10 cellular contexts compared by ENCODE assay signal in genomic region chr22:42608481-42609361, GRCh38. TPM values are rescaled to one million over a fixed set of nuclear protein-coding genes. Genes with fewer than 3 reads are reported as not detected.
A peak's percentile ranks its signal among the peaks of the same experiment; 100 is the strongest.
DNase-seq lines count a peak whose midpoint lies in the region; ATAC-seq and TF ChIP-seq lines count a peak whose summit lies in the region.
"Had no signal": no experiment of that assay in that cellular context is flagged by ENCODE, and none has a peak within 500 bp of the region (broad histone marks: within the 10 kb centered on the region; RNA-seq: fewer than 3 reads in every experiment).

No MANE protein-coding gene starts in this region.

- TF ChIP-seq CTCF in ovary (IDR thresholded peaks at IDR 0.05) (no peak), OCI-LY7 (conservative IDR thresholded peaks at IDR 0.05; ENCODE audit: low read length) (no peak)

- H3K36me3 ChIP-seq in SK-N-MC (ENCODE audit: insufficient read depth, low read length) (peaks cover 45% of the 10 kb centered on the region), ovary (no peaks in the 10 kb centered on the region), OCI-LY7 (ENCODE audit: insufficient read depth, low read length) (peaks cover 90% of the 10 kb centered on the region)

- H4K20me1 ChIP-seq in OCI-LY7 (ENCODE audit: insufficient read depth, low read length): peaks cover 22% of the 10 kb centered on the region

- peak overlapping the region; percentile 49 for H3K9ac ChIP-seq in SK-N-MC (ENCODE audit: insufficient read length)

- CTCF ChIA-PET in OCI-LY7 (lab: Charles Lee; ENCODE audit: unreplicated experiment): no interaction called here

- POLR2A ChIA-PET in OCI-LY7 (lab: Charles Lee): interaction anchor here (0.6 kb wide), 2 partner anchors 9 to 300 kb away, joined by 3 read pairs; no protein-coding TSS in a partner anchor

- H3K27me3 ChIP-seq in ovary: no peaks in the 10 kb centered on the region

- H3K4me2 ChIP-seq in OCI-LY7 (ENCODE audit: low read length): no peak overlapping the region

- H3K4me1 ChIP-seq in ovary (ENCODE audit: insufficient read depth) (peaks cover 33% of the 10 kb centered on the region), OCI-LY7 (ENCODE audit: insufficient read depth, low read length, poor library complexity, severe bottlenecking) (peaks cover 23% of the 10 kb centered on the region)

- 9 to 16% (median 15%) methylated on average over 21 of the region's 21 CpGs for WGBS in ovary, 3 donors

- peak overlapping the region; percentile 54 for H3K4me3 ChIP-seq in SK-N-MC
- peak overlapping the region; percentile 1 for H3K4me3 ChIP-seq in ovary
- H3K4me3 ChIP-seq in OCI-LY7 (ENCODE audit: low read depth, low read length, poor library complexity, severe bottlenecking): no peak overlapping the region

- DNase-seq in EH (ENCODE audit: low read depth) (peak; percentile 65), SK-N-MC (ENCODE audit: low read depth, low spot score) (no peak), fibroblast of peridontal ligament (ENCODE audit: extremely low read depth) (peak; percentile 61), ovary (no peak), GM19240 (ENCODE audit: insufficient read length, low spot score) (no peak), OCI-LY7 (ENCODE audit: low spot score) (no peak), iPS-NIHi11 (ENCODE audit: low spot score) (no peak)
- DNase-seq: NCI-H187 had no signal

- H3K9me3 ChIP-seq in SK-N-MC (ENCODE audit: low read depth, low read length): no peaks in the 10 kb centered on the region
- H3K9me3 ChIP-seq in ovary: no peaks in the 10 kb centered on the region
- no peaks in the 10 kb centered on the region for H3K9me3 ChIP-seq in OCI-LY7 (ENCODE audit: low read length)

- intact Hi-C loops in ovary (cut with DNase I): no loop called here
- intact Hi-C loops in OCI-LY7 (cut with micrococcal nuclease; ENCODE audit: unreplicated experiment): no loop called here

- peaks cover 95% of the 10 kb centered on the region for H3K79me2 ChIP-seq in OCI-LY7 (ENCODE audit: insufficient read depth, low read depth, low read length)

- H2AFZ ChIP-seq in OCI-LY7 (ENCODE audit: low read length): no peak overlapping the region

- no peak for ATAC-seq in GM19395 (IDR thresholded peaks at IDR 0.05; ENCODE audit: unreplicated experiment)

- H3K27ac ChIP-seq in SK-N-MC: peak overlapping the region; percentile 82
- H3K27ac ChIP-seq in ovary: peak overlapping the region; percentile 48 to 70
- H3K27ac ChIP-seq in OCI-LY7 (ENCODE audit: low read depth, low read length, poor library complexity, severe bottlenecking): no peak overlapping the region

- no peak for TF ChIP-seq EP300 in ovary (IDR thresholded peaks at IDR 0.05)

- BruUV-seq in OCI-LY7 (replicated peaks; lab: Mats Ljungman, UMichigan): no TSS peak

- TF ChIP-seq POLR2A in ovary (IDR thresholded peaks at IDR 0.05): no peak

- no peaks in the 10 kb centered on the region for H3K9me2 ChIP-seq in OCI-LY7 (ENCODE audit: insufficient read depth, low read length)

RNA-seq across cellular contexts. Expression of gene POLDIP3, which starts 6.0 kb away (rescaled TPM):
- total RNA-seq in ovary (100 to 1,000 TPM in 5 of 7 donors, 10 to 100 TPM in 2; 44.0 to 133 (median 103) TPM), OCI-LY7 (2022) (73.5 and 74.1 TPM in 2 replicates)
- polyA plus RNA-seq in ovary: 100 to 1,000 TPM in 1 of 2 donors, 10 to 100 TPM in 1; 69.1 to 125 TPM
- total RNA-seq in OCI-LY7 (2014; rRNA removed; shearing (Covaris generic)): 52.7 and 70.7 TPM in 2 replicates

RNA-seq across cellular contexts. Expression of gene ATP5MGL, which starts 31.7 kb away (rescaled TPM):
- under 1 TPM in 5 of 7 donors, not detected in 2; 0.30 to 0.91 (median 0.54) TPM for total RNA-seq in ovary
- polyA plus RNA-seq in ovary: not detected
- total RNA-seq in OCI-LY7 (2014; rRNA removed; shearing (Covaris generic)): 0.92 and 0.93 TPM in 2 replicates
- total RNA-seq in OCI-LY7 (2022): 1.1 and 1.8 TPM in 2 replicates
- total RNA-seq: glomerular endothelial cell had no signal

RNA-seq across cellular contexts. Expression of gene CYB5R3, which starts 40.5 kb away (rescaled TPM):
- total RNA-seq in ovary (100 to 1,000 TPM in 5 of 7 donors, 10 to 100 TPM in 2; 56.9 to 279 (median 228) TPM), OCI-LY7 (2022) (68.9 and 74.7 TPM in 2 replicates)
- 100 to 1,000 TPM; 224 to 231 TPM for polyA plus RNA-seq in ovary
- total RNA-seq in OCI-LY7 (2014; rRNA removed; shearing (Covaris generic)): 28.5 and 38.0 TPM in 2 replicates

RNA-seq across cellular contexts. Expression of gene SERHL2, which starts 55.0 kb away (rescaled TPM):
- total RNA-seq in ovary (10 to 100 TPM in 6 of 7 donors, 1 to 10 TPM in 1; 8.1 to 27.8 (median 14.9) TPM), OCI-LY7 (2022) (36.4 and 39.5 TPM in 2 replicates)
- 10 to 100 TPM; 14.3 to 22.5 TPM for polyA plus RNA-seq in ovary
- 93.9 and 98.0 TPM in 2 replicates for total RNA-seq in OCI-LY7 (2014; rRNA removed; shearing (Covaris generic))

Comparison
In these comparisons a context has a peak if more than half of its experiments do, and no peak if none do; other contexts are left out.
1. DNase-seq: peak in EH (single experiment) and fibroblast of peridontal ligament (single experiment); none in SK-N-MC (single experiment), ovary (0 of 5), GM19240 (single experiment), OCI-LY7 (single experiment) and iPS-NIHi11 (single experiment).